21 cellular contexts compared by ENCODE assay signal in genomic region chr17:18028684-18029540, GRCh38. TPM values are rescaled to one million over a fixed set of nuclear protein-coding genes. Genes with fewer than 3 reads are reported as not detected.
DNase-seq lines count a peak whose midpoint lies in the region; ATAC-seq and TF ChIP-seq lines count a peak whose summit lies in the region.
"Had no signal": no experiment of that assay in that cellular context is flagged by ENCODE, and none has a peak within 500 bp of the region (broad histone marks: within the 10 kb centered on the region; RNA-seq: fewer than 3 reads in every experiment).

No MANE protein-coding gene starts in this region.

- ATAC-seq in SK-N-SH treated with all-trans-retinoic acid at 6 μM for 48 hours, result no peak
- ATAC-seq: activated CD8-positive, alpha-beta memory T cell treated with anti-CD3 and anti-CD28 coated beads, Interleukin-2, amount 10 ng/mL, durations not matched to agents 7 days and 5 days; GM23338; T-helper 17 cell had no signal

- no peak for TF ChIP-seq EP300 in SK-N-SH (IDR thresholded peaks at IDR 0.05; ENCODE audit: borderline replicate concordance in 1 of 2, low read depth in 1 of 2, low read length in 1 of 2)

- H3K4me2 ChIP-seq in SK-N-SH, result no peak overlapping the region
- no peak overlapping the region for H3K4me2 ChIP-seq in GM23248 (ENCODE audit: unreplicated experiment)
- H3K4me2 ChIP-seq: GM23338 had no signal

- no peaks in the 10 kb centered on the region for H3K9me3 ChIP-seq in SK-N-SH
- no peaks in the 10 kb centered on the region for H3K9me3 ChIP-seq in left ventricle myocardium inferior (replicated peaks)
- H3K9me3 ChIP-seq in skeletal muscle tissue (ENCODE audit: control insufficient read depth in 3 of 3, low read length in 3 of 3), result no peaks in the 10 kb centered on the region
- no peaks in the 10 kb centered on the region for H3K9me3 ChIP-seq in GM23248 (ENCODE audit: low read depth)
- H3K9me3 ChIP-seq: SJSA1, transverse colon had no signal

- in situ Hi-C loops in GM23248 (cut with MboI) (loop anchor here (10.0 to 25.0 kb wide), 2 partner anchors 134 to 342 kb away; partner anchors contain the start of gene RAI1), GM13977 (cut with MboI; ENCODE audit: low pct_unique_long_range_greater_than_20kb, low sequenced_read_pairs, unreplicated experiment) (loop anchor here (10.0 kb wide), 1 partner anchor 354 kb away; no protein-coding TSS in a partner anchor)

- H3K79me2 ChIP-seq in SK-N-SH (ENCODE audit: insufficient read depth), result peaks cover 17% of the 10 kb centered on the region; the same call in 1 of the 2 replicates
- peaks cover 15% of the 10 kb centered on the region for H3K79me2 ChIP-seq in GM23248 (ENCODE audit: insufficient read depth)

- no peak overlapping the region for H2AFZ ChIP-seq in SK-N-SH (ENCODE audit: low read depth)
- no peak overlapping the region for H2AFZ ChIP-seq in GM23248
- H2AFZ ChIP-seq: GM23338 had no signal

- WGBS in SK-N-SH (ENCODE audit: low lambda C conversion rate), result 80% methylated on average over 14 of the region's 14 CpGs
- 87% methylated on average over 14 of the region's 14 CpGs for WGBS in GM23248 (ENCODE audit: low coverage in 1 of 2, low lambda C conversion rate in 2 of 2, missing lambda C conversion rate in 2 of 2), 2 experiments

- H3F3A ChIP-seq in SK-N-SH (replicated peaks; ENCODE audit: insufficient read depth), result peaks cover 4% of the 10 kb centered on the region
- H3F3A ChIP-seq in GM23248 (ENCODE audit: insufficient read depth), result peaks cover 13% of the 10 kb centered on the region; the same call in 1 of the 2 replicates

- H3K9me2 ChIP-seq in SK-N-SH (no peaks in the 10 kb centered on the region), GM23248 (ENCODE audit: insufficient read depth) (no peaks in the 10 kb centered on the region)

- H4K20me1 ChIP-seq in SK-N-SH (ENCODE audit: insufficient read depth), result no peaks in the 10 kb centered on the region
- H4K20me1 ChIP-seq in GM23248 (ENCODE audit: insufficient read depth), result no peaks in the 10 kb centered on the region

- intact Hi-C loops in left ventricle myocardium inferior (cut with micrococcal nuclease), result loop anchor here (10.0 kb wide), 1 partner anchor 354 kb away; no protein-coding TSS in a partner anchor

- H3K4me1 ChIP-seq in SK-N-SH (ENCODE audit: control insufficient read depth in 1 of 2, insufficient read depth in 2 of 2, low read depth in 1 of 2, low read length in 1 of 2) (peaks cover 9 to 41% of the 10 kb centered on the region in 2 experiments; a peak in 3 of 4 replicates), left ventricle myocardium inferior (peaks cover 69% of the 10 kb centered on the region), skeletal muscle tissue (ENCODE audit: control insufficient read depth in 3 of 3, insufficient read depth in 3 of 3, low read length in 3 of 3) (peaks cover 33 to 52% (median 34%) of the 10 kb centered on the region in 3 donors), GM23248 (ENCODE audit: insufficient read depth) (peaks cover 23% of the 10 kb centered on the region)

- no peak overlapping the region for H3K4me3 ChIP-seq in SK-N-SH (ENCODE audit: low read depth in 2 of 2, low read length in 1 of 2)
- no peak overlapping the region for H3K4me3 ChIP-seq in left ventricle myocardium inferior
- peak overlapping the region in 1 of 3 donors; percentile 23 for H3K4me3 ChIP-seq in skeletal muscle tissue (ENCODE audit: low read length in 3 of 3)
- H3K4me3 ChIP-seq in GM23248, result no peak overlapping the region
- H3K4me3 ChIP-seq: GM23338, lung, SJSA1, transverse colon had no signal

- CTCF ChIA-PET in SK-N-SH (lab: Yijun Ruan, JAX), result interaction anchor here (0.8 to 7.3 kb wide), 11 partner anchors 11 to 217 kb away, joined by 3 to 40 read pairs (median 4); partner anchors contain the start of genes DRC3 and TOM1L2

- H3K9ac ChIP-seq in SK-N-SH, result no peak overlapping the region
- peak overlapping the region in 1 of 3 donors; percentile 57 for H3K9ac ChIP-seq in skeletal muscle tissue (ENCODE audit: low read depth in 1 of 3, low read length in 3 of 3)
- H3K9ac ChIP-seq in GM23248, result no peak overlapping the region

- no peaks in the 10 kb centered on the region for H3K27me3 ChIP-seq in SK-N-SH (ENCODE audit: insufficient read depth)
- no peaks in the 10 kb centered on the region for H3K27me3 ChIP-seq in left ventricle myocardium inferior (ENCODE audit: low read depth)
- H3K27me3 ChIP-seq in skeletal muscle tissue (ENCODE audit: control insufficient read depth in 3 of 3, insufficient read depth in 3 of 3, low read length in 3 of 3), result no peaks in the 10 kb centered on the region
- no peaks in the 10 kb centered on the region for H3K27me3 ChIP-seq in GM23248 (replicated peaks; ENCODE audit: insufficient read depth)
- H3K27me3 ChIP-seq: SJSA1, transverse colon had no signal

- H3K27ac ChIP-seq in SK-N-SH (ENCODE audit: low read depth in 2 of 2, low read length in 1 of 2), result peak overlapping the region in 1 of 2 experiments; percentile 71; a peak in 2 of 4 replicates
- peak overlapping the region; percentile 90 for H3K27ac ChIP-seq in left ventricle myocardium inferior (replicated peaks)
- peak overlapping the region; percentile 34 for H3K27ac ChIP-seq in skeletal muscle tissue (ENCODE audit: low read depth, low read length)
- no peak overlapping the region for H3K27ac ChIP-seq in GM23248
- H3K27ac ChIP-seq: SJSA1, transverse colon had no signal

- DNase-seq in SK-N-SH, result peak; percentile 50
- DNase-seq in NCI-H748 treated with DMSO at 0.1 percent for 48 hours (lab: John Stamatoyannopoulos, UW), result peak; percentile 80
- DNase-seq in left ventricle myocardium inferior, result no peak
- no peak for DNase-seq in GM23248
- no peak for DNase-seq in NCI-H1092 treated with DMSO at 0.1 percent for 48 hours (lab: John Stamatoyannopoulos, UW)
- DNase-seq in GM13977 (ENCODE audit: low spot score), result no peak
- DNase-seq: activated CD4-positive, alpha-beta T cell treated with anti-CD3 and anti-CD28 coated beads, Interleukin-2, amount 10 ng/mL, durations not matched to agents 24 days and 14 days; activated CD8-positive, alpha-beta memory T cell treated with anti-CD3 and anti-CD28 coated beads, Interleukin-2, amount 10 ng/mL, durations not matched to agents 7 days and 5 days; activated naive CD4-positive, alpha-beta T cell treated with anti-CD3 and anti-CD28 coated beads, Interleukin-2, amount 10 ng/mL, durations not matched to agents 7 days and 5 days; C1 segment of cervical spinal cord; Calu3; EL; hippocampal formation; NCI-H1105; T-helper 17 cell; transverse colon had no signal

- TF ChIP-seq CTCF in SK-N-SH (IDR thresholded peaks at IDR 0.05) (no peak), left ventricle myocardium inferior (IDR thresholded peaks at IDR 0.05; ENCODE audit: borderline replicate concordance) (no peak), GM13977 (IDR thresholded peaks at IDR 0.05; ENCODE audit: extremely low read depth, insufficient read depth, missing control alignments) (no peak)

- H3K36me3 ChIP-seq in SK-N-SH (replicated peaks in 1 of 2; ENCODE audit: control insufficient read depth in 1 of 2, insufficient read depth in 2 of 2, low read length in 1 of 2) (no peaks in the 10 kb centered on the region), left ventricle myocardium inferior (no peaks in the 10 kb centered on the region), skeletal muscle tissue (ENCODE audit: control insufficient read depth in 3 of 3, insufficient read depth in 3 of 3, low read length in 3 of 3) (peaks cover 2 to 12% (median 4%) of the 10 kb centered on the region in 3 donors), GM23248 (ENCODE audit: low read depth) (no peaks in the 10 kb centered on the region)

- POLR2A ChIA-PET in SK-N-SH (lab: Yijun Ruan, JAX), result no interaction called here

- no peak for TF ChIP-seq RAD21 in SK-N-SH (IDR thresholded peaks at IDR 0.05; ENCODE audit: low read length)

RNA-seq across cellular contexts. Expression of gene ATPAF2, which starts 10.1 kb away (rescaled TPM):
- polyA plus RNA-seq in SK-N-SH (2012; rRNA removed) (17.0 and 20.8 TPM in 2 replicates), GM23248 (2016; fragmentation: Nextera tagmentation; extraction: Ambion mirVana) (21.9 and 22.3 TPM in 2 replicates)
- 10.6 and 14.5 TPM in 2 replicates for polyA plus RNA-seq in SK-N-SH (2012; cell fraction: cytosol; rRNA removed)
- polyA plus RNA-seq in SK-N-SH (2012; cell fraction: nucleus; rRNA removed), result 39.9 and 71.2 TPM in 2 replicates
- total RNA-seq in left ventricle myocardium inferior (37.5 TPM), skeletal muscle tissue (19.3 TPM)
- 17.0 and 37.6 TPM in 2 replicates for total RNA-seq in GM23248 (2014; rRNA removed; shearing (Covaris generic))

RNA-seq across cellular contexts. Expression of gene GID4, which starts 10.3 kb away (rescaled TPM):
- polyA plus RNA-seq in SK-N-SH (2012; rRNA removed) (4.3 and 4.4 TPM in 2 replicates), GM23248 (2016; fragmentation: Nextera tagmentation; extraction: Ambion mirVana) (7.2 and 7.3 TPM in 2 replicates)
- polyA plus RNA-seq in SK-N-SH (2012; cell fraction: cytosol; rRNA removed), result 5.3 and 5.8 TPM in 2 replicates
- polyA plus RNA-seq in SK-N-SH (2012; cell fraction: nucleus; rRNA removed), result 3.6 and 4.5 TPM in 2 replicates
- total RNA-seq in left ventricle myocardium inferior (18.0 TPM), skeletal muscle tissue (5.2 TPM)
- 8.0 and 10.2 TPM in 2 replicates for total RNA-seq in GM23248 (2014; rRNA removed; shearing (Covaris generic))

RNA-seq across cellular contexts. Expression of gene DRC3, which starts 56.2 kb away (rescaled TPM):
- 3.6 and 5.5 TPM in 2 replicates for polyA plus RNA-seq in SK-N-SH (2012; rRNA removed)
- polyA plus RNA-seq in SK-N-SH (2012; cell fraction: cytosol; rRNA removed), result 1.9 and 2.3 TPM in 2 replicates
- 19.0 and 26.4 TPM in 2 replicates for polyA plus RNA-seq in SK-N-SH (2012; cell fraction: nucleus; rRNA removed)
- total RNA-seq in left ventricle myocardium inferior, result 1.7 TPM
- 1.0 TPM for total RNA-seq in skeletal muscle tissue
- total RNA-seq in GM23248 (2014; rRNA removed; shearing (Covaris generic)), result 1.0 and 3.6 TPM in 2 replicates
- polyA plus RNA-seq in GM23248 (2016; fragmentation: Nextera tagmentation; extraction: Ambion mirVana), result 2.2 and 3.2 TPM in 2 replicates
- total RNA-seq: activated CD8-positive, alpha-beta memory T cell treated with anti-CD3 and anti-CD28 coated beads, Interleukin-2, amount 10 ng/mL, durations not matched to agents 7 days and 5 days; GM23338; T-helper 17 cell had no signal

RNA-seq across cellular contexts. Expression of gene TOM1L2, which starts 56.7 kb away (rescaled TPM):
- polyA plus RNA-seq in SK-N-SH (2012; rRNA removed) (85.4 and 91.7 TPM in 2 replicates), GM23248 (2016; fragmentation: Nextera tagmentation; extraction: Ambion mirVana) (25.5 and 27.3 TPM in 2 replicates)
- 44.8 and 62.7 TPM in 2 replicates for polyA plus RNA-seq in SK-N-SH (2012; cell fraction: cytosol; rRNA removed)
- 250 and 259 TPM in 2 replicates for polyA plus RNA-seq in SK-N-SH (2012; cell fraction: nucleus; rRNA removed)
- total RNA-seq in left ventricle myocardium inferior (284 TPM), skeletal muscle tissue (14.1 TPM)
- 31.0 and 50.2 TPM in 2 replicates for total RNA-seq in GM23248 (2014; rRNA removed; shearing (Covaris generic))

RNA-seq across cellular contexts. Expression of gene DRG2, which starts 58.8 kb away (rescaled TPM):
- polyA plus RNA-seq in SK-N-SH (2012; rRNA removed) (39.9 and 43.9 TPM in 2 replicates), GM23248 (2016; fragmentation: Nextera tagmentation; extraction: Ambion mirVana) (34.6 and 36.7 TPM in 2 replicates)
- polyA plus RNA-seq in SK-N-SH (2012; cell fraction: cytosol; rRNA removed), result 17.7 and 26.0 TPM in 2 replicates
- polyA plus RNA-seq in SK-N-SH (2012; cell fraction: nucleus; rRNA removed), result 106 and 115 TPM in 2 replicates
- total RNA-seq in left ventricle myocardium inferior (20.2 TPM), skeletal muscle tissue (20.9 TPM)
- total RNA-seq in GM23248 (2014; rRNA removed; shearing (Covaris generic)), result 51.0 and 53.4 TPM in 2 replicates

Comparison
In these comparisons a context has a peak if more than half of its experiments do, and no peak if none do; other contexts are left out.
1. DNase-seq: peak in SK-N-SH (single experiment) and NCI-H748 treated with DMSO at 0.1 percent for 48 hours (single experiment); none in left ventricle myocardium inferior (single experiment), GM23248 (single experiment), NCI-H1092 treated with DMSO at 0.1 percent for 48 hours (single experiment) and GM13977 (single experiment).